Comparison of ENCODE assay signal across 8 cellular contexts in the genomic region with DNA sequence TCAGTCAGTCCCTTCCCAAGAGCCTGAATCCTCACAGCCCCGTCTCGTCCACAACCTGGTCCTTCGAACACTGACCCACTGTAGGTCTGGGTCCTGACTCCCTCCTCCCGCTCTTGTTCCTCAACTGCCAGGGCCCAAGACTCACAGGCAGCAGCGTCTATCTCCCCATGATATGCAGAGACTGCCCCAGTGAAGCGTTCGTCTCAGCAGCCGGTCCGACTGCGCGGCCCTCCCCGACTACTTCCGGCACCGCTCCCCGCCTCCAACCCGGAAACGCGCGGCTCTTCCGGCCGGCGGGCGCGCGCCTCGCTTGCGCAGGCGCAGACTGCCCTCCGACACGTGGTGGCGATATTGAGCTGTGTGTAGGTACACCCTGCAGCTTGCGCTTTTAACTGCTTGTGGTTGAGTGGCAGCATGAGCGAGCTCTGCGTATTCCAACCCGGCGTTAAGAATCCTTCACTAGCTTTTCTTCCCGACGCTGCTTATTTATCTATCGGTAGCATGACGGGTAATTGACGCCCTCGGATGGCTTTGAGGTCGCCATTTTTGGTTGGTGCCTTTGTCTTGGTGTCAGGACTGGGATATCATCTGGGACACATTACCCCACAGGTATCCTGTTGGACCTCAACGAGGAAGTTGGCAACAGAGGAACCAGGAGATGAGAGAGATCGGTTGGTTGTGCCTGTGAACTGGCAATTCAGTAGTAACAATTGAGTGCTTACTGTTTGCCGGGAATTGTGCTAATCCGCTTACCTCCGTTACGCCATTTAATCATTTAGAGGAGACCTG. TPM values are rescaled to one million over a fixed set of nuclear protein-coding genes. Genes with fewer than 3 reads are reported as not detected.
DNase-seq lines count a peak whose midpoint lies in the region; ATAC-seq and TF ChIP-seq lines count a peak whose summit lies in the region.

A gene with protein sequence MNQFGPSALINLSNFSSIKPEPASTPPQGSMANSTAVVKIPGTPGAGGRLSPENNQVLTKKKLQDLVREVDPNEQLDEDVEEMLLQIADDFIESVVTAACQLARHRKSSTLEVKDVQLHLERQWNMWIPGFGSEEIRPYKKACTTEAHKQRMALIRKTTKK (minus strand): TSS at position 221 of the 789 bp plus-strand sequence. CDS start 20,986 bp downstream, outside the sequence.

- peaks cover 15% of the 10 kb centered on the region for H3K36me3 Mint-ChIP-seq in activated B cell treated with CpG ODN at 0.5 μM for 24 hours (ENCODE audit: low read depth)

- TF ChIP-seq CTCF in AG09309 (IDR thresholded peaks at IDR 0.05; ENCODE audit: control insufficient read depth, insufficient read depth, low read depth, low read length, missing control alignments) (peak; percentile 18), activated B cell treated with CpG ODN at 0.5 μM for 24 hours (IDR thresholded peaks at IDR 0.05) (no peak)

- peak within 1 kb of the TSS; percentile 90 for H3K27ac ChIP-seq in caudate nucleus (ENCODE audit: low read depth, low read length)

- POLR2A ChIA-PET in activated B cell treated with CpG ODN at 0.5 μM for 24 hours (lab: Charles Lee) = interaction anchor here (0.5 to 5.6 kb wide), 47 partner anchors 9 to 1443 kb away, joined by 3 to 154 read pairs (median 5); a partner anchor contains a TSS

- peak within 1 kb of the TSS; percentile 97 for H3K27ac Mint-ChIP-seq in activated B cell treated with CpG ODN at 0.5 μM for 24 hours

- H3K9me3 Mint-ChIP-seq in activated B cell treated with CpG ODN at 0.5 μM for 24 hours = no peaks in the 10 kb centered on the region

- intact Hi-C loops in activated B cell treated with CpG ODN at 0.5 μM for 24 hours (cut with micrococcal nuclease) = loop anchor here (1.0 to 5.0 kb wide), 13 partner anchors 26 to 540 kb away; a partner anchor contains a TSS

- H3K4me3 ChIP-seq in AG09309 (ENCODE audit: control insufficient read depth, low read depth, low read length) = peak within 1 kb of the TSS; percentile 92

- peak within 1 kb of the TSS; percentile 96 for H3K4me3 Mint-ChIP-seq in activated B cell treated with CpG ODN at 0.5 μM for 24 hours

- H3K27me3 Mint-ChIP-seq in activated B cell treated with CpG ODN at 0.5 μM for 24 hours = no peaks in the 10 kb centered on the region

- DNase-seq in AG09309 (ENCODE audit: low read depth) (peak; percentile 80), NCI-H226 (peak; percentile 93), activated B cell treated with CpG ODN at 0.5 μM for 24 hours (peak; percentile 78), caudate nucleus (lab: John Stamatoyannopoulos, UW) (peak in 60 of 61 donors; percentile 37 to 94 (median 89)), islet precursor cell (peak; percentile 98)
- peak; percentile 81 to 86 (median 84) for DNase-seq in stimulated activated CD4-positive, alpha-beta T cell treated with anti-CD3 and anti-CD28 coated beads, Interleukin-12 subunit alpha, Interleukin-12 subunit beta, amount 100 ng/mL, for 48 hours (ENCODE audit: low read depth in 2 of 3, low spot score in 1 of 3)

- H3K4me1 Mint-ChIP-seq in activated B cell treated with CpG ODN at 0.5 μM for 24 hours = peaks cover 50% of the 10 kb centered on the region

- ATAC-seq in GM18909 (IDR thresholded peaks at IDR 0.05; ENCODE audit: poor library complexity, unreplicated experiment) (peak; percentile 78), HG03175 (IDR thresholded peaks at IDR 0.05; ENCODE audit: unreplicated experiment) (peak; percentile 72), activated B cell treated with CpG ODN at 0.5 μM for 24 hours (ENCODE audit: low read depth) (peak; percentile 80)

- CTCF ChIA-PET in activated B cell treated with CpG ODN at 0.5 μM for 24 hours (lab: Charles Lee) = interaction anchor here (0.9 to 2.3 kb wide), 8 partner anchors 26 to 389 kb away, joined by 3 to 19 read pairs (median 7); a partner anchor contains a TSS

RNA-seq across cellular contexts. Expression of the gene that starts here (rescaled TPM):
- 17.1 and 18.5 TPM in 2 replicates for total RNA-seq in activated B cell treated with CpG ODN at 0.5 μM for 24 hours

Comparison
In these comparisons a context has a peak if more than half of its experiments do, and no peak if none do; other contexts are left out.
1. Peak in every context shown above with its lines: DNase-seq, ATAC-seq, H3K4me3 ChIP-seq and H3K27ac ChIP-seq.